In the genomic region with DNA sequence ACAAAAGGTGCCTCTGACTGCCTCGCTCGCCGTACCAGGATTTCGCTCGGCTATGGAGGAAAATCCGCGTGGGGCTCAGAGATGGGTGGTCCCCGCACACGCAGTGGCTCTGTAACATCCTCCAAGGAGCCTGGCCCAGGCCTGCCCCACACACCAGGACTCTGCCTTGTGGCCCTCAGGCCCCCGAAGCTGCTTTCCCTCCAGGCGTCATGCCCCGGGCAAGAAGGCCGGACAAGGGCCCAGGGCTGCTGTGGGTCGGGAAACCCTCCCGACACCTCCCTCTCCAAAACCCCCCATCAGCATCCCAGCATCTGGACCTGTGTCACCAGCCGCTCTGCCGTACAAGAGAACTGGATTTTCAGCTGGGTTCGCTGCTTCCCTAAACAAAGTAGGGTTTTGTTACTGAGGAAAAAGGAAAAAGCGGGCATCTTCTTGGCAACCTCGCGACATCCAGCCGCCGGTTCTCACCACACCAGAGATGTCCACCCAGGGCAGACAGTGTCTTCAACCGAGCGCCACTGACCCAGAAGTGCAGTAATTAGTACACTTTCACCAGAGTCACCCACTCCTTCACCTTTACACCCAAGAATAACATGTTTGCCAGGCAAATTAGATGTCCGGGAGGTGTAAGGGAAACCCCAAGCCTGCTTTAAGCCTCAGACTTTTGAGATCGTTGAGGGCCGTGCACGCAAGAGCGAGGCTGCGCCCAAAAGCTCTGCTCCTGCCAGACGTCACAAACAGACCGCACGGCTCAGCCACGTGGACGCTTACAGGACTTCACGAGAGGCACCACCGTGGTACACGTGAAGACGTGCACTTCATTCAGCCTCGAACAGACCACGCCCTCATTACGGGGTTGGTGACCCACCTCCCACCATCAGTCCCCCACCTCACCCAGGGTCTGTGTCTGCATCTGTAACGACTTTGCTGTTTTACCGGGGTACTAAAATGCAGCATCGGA, we compare ENCODE assay signal across 20 cellular contexts.
A peak's percentile ranks its signal among the peaks of the same experiment; 100 is the strongest.
DNase-seq lines count a peak whose midpoint lies in the region; ATAC-seq and TF ChIP-seq lines count a peak whose summit lies in the region.
"Had no signal": no experiment of that assay in that cellular context is flagged by ENCODE, and none has a peak within 500 bp of the region (broad histone marks: within the 10 kb centered on the region; RNA-seq: fewer than 3 reads in every experiment).

No MANE protein-coding gene starts in this region.

- no peak overlapping the region for H3K56ac ChIP-seq in mesendoderm (ENCODE audit: low read length)

- no peak overlapping the region for H3K18ac ChIP-seq in mesendoderm (ENCODE audit: low read length)

- H3K4me1 ChIP-seq in OCI-LY1 (ENCODE audit: insufficient read depth, low read length, severe bottlenecking) (peaks cover 54% of the 10 kb centered on the region), muscle layer of colon (ENCODE audit: insufficient read depth, low read length) (peaks cover 41% of the 10 kb centered on the region), mesendoderm (ENCODE audit: control insufficient read depth, low read depth, low read length) (peaks cover 4% of the 10 kb centered on the region), A673 (ENCODE audit: insufficient read depth, low read length, poor library complexity, severe bottlenecking) (peaks cover 4% of the 10 kb centered on the region), thyroid gland (peaks cover 22 to 26% of the 10 kb centered on the region in 2 donors)
- H3K4me1 ChIP-seq: foreskin keratinocyte had no signal

- H2BK5ac ChIP-seq in mesendoderm (ENCODE audit: low read length): no peak overlapping the region

- no peak overlapping the region for H3K4ac ChIP-seq in mesendoderm (ENCODE audit: low read depth, low read length)

- H3K4me3 ChIP-seq in OCI-LY1 (ENCODE audit: low read depth, low read length, poor library complexity, severe bottlenecking) (no peak overlapping the region), dorsolateral prefrontal cortex (peak overlapping the region in 19 of 59 donors; percentile 2 to 74 (median 47)), muscle layer of colon (ENCODE audit: low read depth in 1 of 2, low read length in 2 of 2) (no peak overlapping the region), mesendoderm (ENCODE audit: low read length) (no peak overlapping the region), A673 (ENCODE audit: low read depth, low read length, poor library complexity, severe bottlenecking) (no peak overlapping the region), thyroid gland (replicated peaks in 1 of 3) (no peak overlapping the region)
- H3K4me3 ChIP-seq: left lung had no signal

- peaks cover 1% of the 10 kb centered on the region for H3K79me1 ChIP-seq in mesendoderm (ENCODE audit: low read length)

- H3K23ac ChIP-seq in mesendoderm (ENCODE audit: low read length): no peak overlapping the region

- H2AK5ac ChIP-seq in mesendoderm (ENCODE audit: low read length): no peak overlapping the region

- H3K9me2 ChIP-seq in OCI-LY1 (ENCODE audit: low read depth, low read length): no peaks in the 10 kb centered on the region

- H3K36me3 ChIP-seq in OCI-LY1 (ENCODE audit: insufficient read depth, low read length) (peaks cover 16% of the 10 kb centered on the region; the same call in 1 of the 2 replicates), muscle layer of colon (ENCODE audit: insufficient read depth, low read length) (no peaks in the 10 kb centered on the region), mesendoderm (ENCODE audit: control insufficient read depth, insufficient read depth, low read length) (no peaks in the 10 kb centered on the region), A673 (ENCODE audit: insufficient read depth, low read length, poor library complexity, severe bottlenecking) (no peaks in the 10 kb centered on the region), thyroid gland (no peaks in the 10 kb centered on the region)
- H3K36me3 ChIP-seq: left lung had no signal

- H3K4me2 ChIP-seq in OCI-LY1 (ENCODE audit: low read length) (no peak overlapping the region; the same call in 1 of the 2 replicates), mesendoderm (ENCODE audit: low read length) (no peak overlapping the region)

- H2AFZ ChIP-seq in OCI-LY1 (ENCODE audit: low read length): no peak overlapping the region

- CTCF ChIA-PET in A673 (lab: Charles Lee): no interaction called here

- no peak overlapping the region for H2BK15ac ChIP-seq in mesendoderm (replicated peaks; ENCODE audit: low read depth)

- intact Hi-C loops in dorsolateral prefrontal cortex (cut with DNase I) (loop anchor here (5.0 kb wide), 1 partner anchor 35 kb away; no protein-coding TSS in a partner anchor), A673 (cut with micrococcal nuclease; ENCODE audit: unreplicated experiment) (no loop called here), thyroid gland (cut with DNase I) (no loop called here)

- no peaks in the 10 kb centered on the region for H3K79me2 ChIP-seq in OCI-LY1 (ENCODE audit: insufficient read depth, low read length)
- H3K79me2 ChIP-seq in mesendoderm (ENCODE audit: control insufficient read depth, insufficient read depth, low read length): no peaks in the 10 kb centered on the region

- H4K20me1 ChIP-seq in OCI-LY1 (ENCODE audit: insufficient read depth, low read length): no peaks in the 10 kb centered on the region

- POLR2A ChIA-PET in A673 (lab: Charles Lee; ENCODE audit: low non-redundant PET): no interaction called here

- no CpG with 5 or more reads among the region's 46 CpGs for WGBS in mesendoderm (ENCODE audit: extremely low coverage, insufficient coverage, low lambda C conversion rate)
- 94% methylated on average over 44 to 46 of the region's 46 CpGs for WGBS in thyroid gland, 2 donors

- TF ChIP-seq POLR2A in thyroid gland (IDR thresholded peaks at IDR 0.05): no peak

- no peak for TF ChIP-seq CTCF in OCI-LY1 (IDR thresholded peaks at IDR 0.05; ENCODE audit: low read length)
- no peak for TF ChIP-seq CTCF in dorsolateral prefrontal cortex (IDR thresholded peaks at IDR 0.05 in 54 of 56, conservative IDR thresholded peaks at IDR 0.05 in 2 of 56; ENCODE audit: low read depth in 1 of 56, partially characterized antibody in 56 of 56)
- TF ChIP-seq CTCF in A673 (conservative IDR thresholded peaks at IDR 0.05; ENCODE audit: low read depth, low read length): no peak
- TF ChIP-seq CTCF in thyroid gland (IDR thresholded peaks at IDR 0.05): no peak

- no peak overlapping the region for H4K5ac ChIP-seq in mesendoderm (ENCODE audit: low read length)

- no peak for ATAC-seq in SK-N-SH treated with all-trans-retinoic acid at 6 μM for 48 hours
- ATAC-seq: activated CD4-positive, alpha-beta T cell treated with anti-CD3 and anti-CD28 coated beads for 36 hours; foreskin keratinocyte; left lung had no signal

- no peaks in the 10 kb centered on the region for H3F3A ChIP-seq in OCI-LY1 (ENCODE audit: insufficient read depth, low read length)

- no peak overlapping the region for H3K9ac ChIP-seq in OCI-LY1 (ENCODE audit: low read length)
- no peak overlapping the region for H3K9ac ChIP-seq in muscle layer of colon (ENCODE audit: low read length)
- no peak overlapping the region for H3K9ac ChIP-seq in mesendoderm (ENCODE audit: low read length)

- no peaks in the 10 kb centered on the region for H3K27me3 ChIP-seq in OCI-LY1 (ENCODE audit: insufficient read depth, low read length)
- H3K27me3 ChIP-seq in dorsolateral prefrontal cortex: no peaks in the 10 kb centered on the region
- H3K27me3 ChIP-seq in muscle layer of colon (ENCODE audit: control insufficient read depth in 1 of 2, insufficient read depth in 2 of 2, low read length in 2 of 2): no peaks in the 10 kb centered on the region
- no peaks in the 10 kb centered on the region for H3K27me3 ChIP-seq in mesendoderm (ENCODE audit: insufficient read depth, low read length, poor library complexity)
- no peaks in the 10 kb centered on the region for H3K27me3 ChIP-seq in A673 (replicated peaks; ENCODE audit: insufficient read depth, low read depth, low read length, poor library complexity)
- no peaks in the 10 kb centered on the region for H3K27me3 ChIP-seq in thyroid gland
- H3K27me3 ChIP-seq: foreskin keratinocyte had no signal

- H4K8ac ChIP-seq in mesendoderm (ENCODE audit: low read depth, low read length): no peak overlapping the region

- DNase-seq in dorsolateral prefrontal cortex: peak in 4 of 10 donors; percentile 35 to 60 (median 43)
- DNase-seq in mesendoderm: no peak
- DNase-seq in A673 (ENCODE audit: low spot score): no peak
- no peak for DNase-seq in thyroid gland
- DNase-seq: activated CD4-positive, alpha-beta T cell treated with anti-CD3 and anti-CD28 coated beads for 36 hours; activated naive CD4-positive, alpha-beta T cell treated with anti-CD3 and anti-CD28 coated beads, Interleukin-2, amount 50 U/mL, for 16 hours; activated T-cell treated with anti-CD3 and anti-CD28 coated beads, Interleukin-2, amount 50 U/mL, for 48 hours; CD4-positive, CD25-positive, alpha-beta regulatory T cell; foreskin keratinocyte; Kasumi-1; MV-4-11; NCI-H1694; NCI-H2171; NCI-H524 treated with DMSO at 0.1 percent for 48 hours had no signal

- H3K9me3 ChIP-seq in OCI-LY1 (ENCODE audit: low read length) (0 out of 2 replicates have a peak, but pooled peaks cover 4% of the 10 kb centered on the region), muscle layer of colon (ENCODE audit: low read length) (no peaks in the 10 kb centered on the region), A673 (ENCODE audit: low read depth, low read length, poor library complexity, severe bottlenecking) (no peaks in the 10 kb centered on the region), thyroid gland (no peaks in the 10 kb centered on the region)
- H3K9me3 ChIP-seq: left lung had no signal

- peak overlapping the region; percentile 82 for H3K27ac ChIP-seq in OCI-LY1 (ENCODE audit: low read depth, low read length, poor library complexity, severe bottlenecking)
- H3K27ac ChIP-seq in dorsolateral prefrontal cortex: peak overlapping the region; percentile 40 to 100 (median 99)
- H3K27ac ChIP-seq in muscle layer of colon (ENCODE audit: low read depth, low read length): peak overlapping the region; percentile 46
- H3K27ac ChIP-seq in temporal lobe (ENCODE audit: low read depth, low read length): peak overlapping the region; percentile 99
- H3K27ac ChIP-seq in mesendoderm (ENCODE audit: low read depth, low read length): no peak overlapping the region
- H3K27ac ChIP-seq in A673 (ENCODE audit: low read depth, low read length, poor library complexity, severe bottlenecking): no peak overlapping the region
- no peak overlapping the region for H3K27ac ChIP-seq in thyroid gland
- H3K27ac ChIP-seq: epithelial cell of prostate, foreskin keratinocyte, left lung had no signal

- no TSS peak for BruUV-seq in A673 (replicated peaks; lab: Mats Ljungman, UMichigan)

- H2BK120ac ChIP-seq in mesendoderm (ENCODE audit: low read depth, low read length): no peak overlapping the region

Comparison
In these comparisons a context has a peak if more than half of its experiments do, and no peak if none do; other contexts are left out.
1. H3K27ac ChIP-seq: peak in OCI-LY1 (single experiment), dorsolateral prefrontal cortex (59 of 59), muscle layer of colon (single experiment) and temporal lobe (single experiment); none in mesendoderm (single experiment), A673 (single experiment) and thyroid gland (0 of 3).
2. intact Hi-C loops: an anchor here in dorsolateral prefrontal cortex (5.0 kb wide); none called in A673 and thyroid gland.